Comparison of ENCODE assay signal across 8 cellular contexts in the genomic region with DNA sequence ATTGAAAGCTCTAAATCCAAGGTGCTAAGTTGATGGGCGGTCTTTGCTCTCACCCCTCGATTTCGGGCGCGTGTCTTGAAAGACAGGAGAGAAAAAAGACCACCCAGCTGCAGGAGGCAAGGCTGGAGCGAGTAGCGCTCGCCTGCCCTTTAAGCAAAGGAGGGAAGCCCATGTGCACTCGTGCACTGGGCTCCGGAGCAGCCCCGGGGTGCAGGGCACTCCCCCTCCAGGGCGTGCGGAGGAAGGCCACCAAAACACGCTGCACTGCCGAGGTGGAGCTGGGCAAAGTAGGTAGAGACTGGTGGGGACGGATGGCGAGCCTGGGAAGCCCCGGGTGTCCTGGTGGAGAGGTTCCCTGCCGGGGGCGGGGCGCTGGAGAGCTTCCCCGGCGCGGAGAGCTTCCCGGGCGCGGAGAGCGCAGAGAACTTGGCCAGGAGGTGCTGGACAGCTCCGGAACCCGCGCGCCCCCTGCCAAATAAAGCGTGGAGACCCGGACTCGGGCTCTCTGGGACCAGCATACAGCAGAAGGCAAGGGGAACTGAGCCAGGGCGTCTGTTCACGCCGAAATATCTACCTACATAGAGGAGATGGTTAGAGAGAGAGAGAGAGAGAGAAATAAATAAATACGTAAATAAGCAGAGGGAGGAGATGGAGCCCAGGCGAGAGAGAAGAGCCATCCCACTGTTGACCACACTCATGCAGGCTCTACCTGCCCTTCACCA. TPM values are rescaled to one million over a fixed set of nuclear protein-coding genes. Genes with fewer than 3 reads are reported as not detected.
DNase-seq lines count a peak whose midpoint lies in the region; ATAC-seq and TF ChIP-seq lines count a peak whose summit lies in the region.

No MANE protein-coding gene starts in this region.

- H3K79me2 ChIP-seq in GM23338 (replicated peaks; ENCODE audit: insufficient read depth) (peaks cover 26% of the 10 kb centered on the region), osteoblast (ENCODE audit: insufficient read depth, low read length) (no peaks in the 10 kb centered on the region)

- H3K4me1 ChIP-seq in CD8-positive, alpha-beta memory T cell (ENCODE audit: insufficient read depth, low read length): peaks cover 12% of the 10 kb centered on the region
- H3K4me1 ChIP-seq in GM23338 (ENCODE audit: insufficient read depth) (peaks cover 13% of the 10 kb centered on the region), foreskin keratinocyte (no peaks in the 10 kb centered on the region), osteoblast (ENCODE audit: insufficient read depth, low read length) (peaks cover 3% of the 10 kb centered on the region), vagina (peaks cover 22% of the 10 kb centered on the region)

- H3K36me3 Mint-ChIP-seq in CD8-positive, alpha-beta memory T cell: peaks cover 2 to 35% (median 17%) of the 10 kb centered on the region in 3 donors
- peaks cover 19% of the 10 kb centered on the region; the same call in 2 of the 3 replicates for H3K36me3 Mint-ChIP-seq in GM23338 (ENCODE audit: low read depth)

- intact Hi-C loops in vagina (cut with DNase I): no loop called here

- ATAC-seq in GM23338: peak; percentile 71
- ATAC-seq in foreskin keratinocyte: peak; percentile 68

- peak; percentile 32 to 65 (median 51) for DNase-seq in CD8-positive, alpha-beta memory T cell
- peak; percentile 90 for DNase-seq in GM23338 (ENCODE audit: low spot score)
- DNase-seq in NCI-H748 (lab: John Stamatoyannopoulos, UW; ENCODE audit: unreplicated experiment): peak; percentile 65
- peak; percentile 37 for DNase-seq in activated effector memory CD4-positive, alpha-beta T cell treated with Interleukin-2 at 50 U/mL for 16 hours
- DNase-seq in foreskin keratinocyte: peak in 1 of 2 donors; percentile 46
- peak; percentile 50 for DNase-seq in osteoblast (ENCODE audit: insufficient read length, low spot score, missing footprints)
- no peak for DNase-seq in vagina (ENCODE audit: extremely low spot score in 2 of 2)
- no peak for DNase-seq in GM19238 (ENCODE audit: insufficient read length, low spot score)

- H3K9me3 ChIP-seq in CD8-positive, alpha-beta memory T cell (ENCODE audit: low read length): peaks cover 4% of the 10 kb centered on the region
- H3K9me3 ChIP-seq in osteoblast (ENCODE audit: low read depth, low read length): no peaks in the 10 kb centered on the region
- H3K9me3 ChIP-seq in vagina: no peaks in the 10 kb centered on the region

- peaks cover 12 to 16% of the 10 kb centered on the region in 2 donors for H3K27me3 Mint-ChIP-seq in CD8-positive, alpha-beta memory T cell
- no peaks in the 10 kb centered on the region for H3K27me3 Mint-ChIP-seq in GM23338 (ENCODE audit: insufficient read depth, low read depth, poor library complexity)

- peaks cover 3% of the 10 kb centered on the region for H3K27me3 ChIP-seq in CD8-positive, alpha-beta memory T cell (ENCODE audit: insufficient read depth, low read length, poor library complexity, severe bottlenecking)
- H3K27me3 ChIP-seq in GM23338 (ENCODE audit: insufficient read depth) (peaks cover 16% of the 10 kb centered on the region), foreskin keratinocyte (peaks cover 88% of the 10 kb centered on the region), osteoblast (ENCODE audit: insufficient read depth, low read length) (peaks cover 21% of the 10 kb centered on the region), vagina (no peaks in the 10 kb centered on the region)

- no peaks in the 10 kb centered on the region for H3K36me3 ChIP-seq in CD8-positive, alpha-beta memory T cell (ENCODE audit: insufficient read depth, low read length)
- no peaks in the 10 kb centered on the region; the same call in 1 of the 2 replicates for H3K36me3 ChIP-seq in GM23338 (ENCODE audit: insufficient read depth)
- H3K36me3 ChIP-seq in osteoblast (ENCODE audit: insufficient read depth, low read length): no peaks in the 10 kb centered on the region
- no peaks in the 10 kb centered on the region for H3K36me3 ChIP-seq in vagina

- POLR2A ChIA-PET in CD8-positive, alpha-beta memory T cell (lab: Charles Lee): interaction anchor here (0.8 to 2.9 kb wide), 7 partner anchors 29 to 101 kb away, joined by 3 to 17 read pairs (median 8); no protein-coding TSS in a partner anchor

- no peak overlapping the region for H3K27ac ChIP-seq in CD8-positive, alpha-beta memory T cell (ENCODE audit: low read depth, low read length)
- H3K27ac ChIP-seq in GM23338 (ENCODE audit: low read depth) (0 out of 2 replicates have a peak overlapping the region, but pooled peaks have one; percentile 52), foreskin keratinocyte (no peak overlapping the region), osteoblast (ENCODE audit: low read depth, low read length) (no peak overlapping the region), vagina (no peak overlapping the region)

- no peak for TF ChIP-seq POLR2A in vagina (IDR thresholded peaks at IDR 0.05)

- H2AFZ ChIP-seq in GM23338: peak overlapping the region; percentile 98
- H2AFZ ChIP-seq in osteoblast (ENCODE audit: low read length): peak overlapping the region; percentile 77

- H3K9me2 ChIP-seq in GM23338 (ENCODE audit: insufficient read depth): no peaks in the 10 kb centered on the region

- H3K4me3 ChIP-seq in CD8-positive, alpha-beta memory T cell (ENCODE audit: low read length): peak overlapping the region; percentile 74
- H3K4me3 ChIP-seq in GM23338 (peak overlapping the region; percentile 91), osteoblast (ENCODE audit: insufficient read depth, low read length) (peak overlapping the region; percentile 64), vagina (peak overlapping the region; percentile 49 to 54)

- no peaks in the 10 kb centered on the region for H4K20me1 ChIP-seq in GM23338 (replicated peaks; ENCODE audit: insufficient read depth)
- H4K20me1 ChIP-seq in osteoblast (ENCODE audit: insufficient read depth, low read length): no peaks in the 10 kb centered on the region

- CTCF ChIA-PET in CD8-positive, alpha-beta memory T cell (lab: Charles Lee): interaction anchor here (0.6 to 6.2 kb wide), 32 partner anchors 16 to 374 kb away, joined by 3 to 90 read pairs (median 4); no protein-coding TSS in a partner anchor

- peak in 1 of 2 experiments; percentile 35; a peak in 2 of 4 replicates for TF ChIP-seq CTCF in GM23338 (conservative IDR thresholded peaks at IDR 0.05; ENCODE audit: low read depth in 2 of 2)
- no peak for TF ChIP-seq CTCF in foreskin keratinocyte (conservative IDR thresholded peaks at IDR 0.05)
- TF ChIP-seq CTCF in osteoblast (IDR thresholded peaks at IDR 0.05; ENCODE audit: extremely low read depth, low read depth, low read length): no peak
- TF ChIP-seq CTCF in vagina (IDR thresholded peaks at IDR 0.05): no peak

- peaks cover 32 to 47% (median 35%) of the 10 kb centered on the region in 3 donors for H3K4me1 Mint-ChIP-seq in CD8-positive, alpha-beta memory T cell
- peaks cover 12% of the 10 kb centered on the region; the same call in 2 of the 3 replicates for H3K4me1 Mint-ChIP-seq in GM23338

- H3K4me2 ChIP-seq in GM23338 (peak overlapping the region; percentile 79), osteoblast (ENCODE audit: insufficient read depth, low read length) (peak overlapping the region; percentile 86)

- H3K9me3 Mint-ChIP-seq in CD8-positive, alpha-beta memory T cell: peaks cover 11 to 26% (median 16%) of the 10 kb centered on the region in 5 donors
- H3K9me3 Mint-ChIP-seq in GM23338: peaks cover 16% of the 10 kb centered on the region; the same call in 2 of the 3 replicates

- peak overlapping the region; percentile 96 to 99 (median 98) for H3K4me3 Mint-ChIP-seq in CD8-positive, alpha-beta memory T cell
- peak overlapping the region; percentile 96 for H3K4me3 Mint-ChIP-seq in GM23338

- no peaks in the 10 kb centered on the region for H3F3A ChIP-seq in GM23338 (replicated peaks; ENCODE audit: low read depth)

- peak overlapping the region in 6 of 8 donors; percentile 17 to 86 (median 68) for H3K27ac Mint-ChIP-seq in CD8-positive, alpha-beta memory T cell
- no peak overlapping the region for H3K27ac Mint-ChIP-seq in GM23338

TF ChIP-seq in GM23338, 12 proteins besides CTCF, POLR2A, EP300 and RAD21 (continues in another document):
- TF ChIP-seq, protein P1, sequence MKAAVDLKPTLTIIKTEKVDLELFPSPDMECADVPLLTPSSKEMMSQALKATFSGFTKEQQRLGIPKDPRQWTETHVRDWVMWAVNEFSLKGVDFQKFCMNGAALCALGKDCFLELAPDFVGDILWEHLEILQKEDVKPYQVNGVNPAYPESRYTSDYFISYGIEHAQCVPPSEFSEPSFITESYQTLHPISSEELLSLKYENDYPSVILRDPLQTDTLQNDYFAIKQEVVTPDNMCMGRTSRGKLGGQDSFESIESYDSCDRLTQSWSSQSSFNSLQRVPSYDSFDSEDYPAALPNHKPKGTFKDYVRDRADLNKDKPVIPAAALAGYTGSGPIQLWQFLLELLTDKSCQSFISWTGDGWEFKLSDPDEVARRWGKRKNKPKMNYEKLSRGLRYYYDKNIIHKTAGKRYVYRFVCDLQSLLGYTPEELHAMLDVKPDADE (IDR thresholded peaks at IDR 0.05): no peak

RNA-seq across cellular contexts. Expression of a gene that starts 0.6 kb away (rescaled TPM):
- total RNA-seq in CD8-positive, alpha-beta memory T cell: 10 to 100 TPM; 60.2 to 67.0 TPM
- polyA plus RNA-seq in CD8-positive, alpha-beta memory T cell: 203 TPM
- total RNA-seq in GM23338 (2014; rRNA removed; shearing (Covaris generic)): 99.5 and 103 TPM in 2 replicates
- polyA plus RNA-seq in GM23338 (2016; fragmentation: Nextera tagmentation; extraction: Ambion mirVana): 23.3 and 25.1 TPM in 2 replicates
- total RNA-seq in foreskin keratinocyte: 0.07 TPM in 1 of 2 replicates, not detected in the other
- polyA plus RNA-seq in foreskin keratinocyte: not detected in 2 replicates
- total RNA-seq in osteoblast: not detected in 2 replicates
- total RNA-seq in vagina: 16.9 TPM

Comparison
In these comparisons a context has a peak if more than half of its experiments do, and no peak if none do; other contexts are left out.
1. DNase-seq: peak in CD8-positive, alpha-beta memory T cell (5 of 5), GM23338 (single experiment), NCI-H748 (single experiment), activated effector memory CD4-positive, alpha-beta T cell treated with Interleukin-2 at 50 U/mL for 16 hours (single experiment) and osteoblast (single experiment); none in vagina (0 of 2) and GM19238 (single experiment).
2. RNA of a gene that starts 0.6 kb away (total RNA-seq): 99.5 to 103 TPM in GM23338, 60.2 to 67.0 TPM in CD8-positive, alpha-beta memory T cell and 16.9 TPM in vagina (single experiment); 0.07 TPM in foreskin keratinocyte and not detected in osteoblast; every median in the first group is over 10 times any median in the second.
3. Peak in every context shown above with its lines, with median percentiles within 50 percentile points of each other: H3K4me3 ChIP-seq.